Comparison of ENCODE assay signal across 8 cellular contexts in genomic region chr19:51690359-51691121, GRCh38. TPM values are rescaled to one million over a fixed set of nuclear protein-coding genes. Genes with fewer than 3 reads are reported as not detected.
A peak's percentile ranks its signal among the peaks of the same experiment; 100 is the strongest.
DNase-seq lines count a peak whose midpoint lies in the region; ATAC-seq and TF ChIP-seq lines count a peak whose summit lies in the region.

No MANE protein-coding gene starts in this region.

- peak; percentile 75 to 80 (median 77) for ATAC-seq in natural killer cell
- ATAC-seq in GM18858 (IDR thresholded peaks at IDR 0.05; ENCODE audit: unreplicated experiment): no peak

- H3K27me3 ChIP-seq in OCI-LY3 (ENCODE audit: low read depth, low read length) (peaks cover 8% of the 10 kb centered on the region; the same call in 1 of the 2 replicates), suprapubic skin (no peaks in the 10 kb centered on the region)

- H2AFZ ChIP-seq in OCI-LY3 (ENCODE audit: low read depth, low read length): peak overlapping the region; percentile 82; the same call in 1 of the 2 replicates

- H4K20me1 ChIP-seq in OCI-LY3 (ENCODE audit: insufficient read depth, low read length): no peaks in the 10 kb centered on the region

- H3K4me2 ChIP-seq in OCI-LY3 (ENCODE audit: low read length): peak overlapping the region; percentile 84

- no peak overlapping the region for H3K27ac Mint-ChIP-seq in natural killer cell

- H3K4me3 ChIP-seq in OCI-LY3 (ENCODE audit: low read length) (peak overlapping the region; percentile 78), fibroblast of the aortic adventitia (ENCODE audit: low read depth, low read length) (peak overlapping the region; percentile 97), suprapubic skin (peak overlapping the region; percentile 80)

- WGBS in suprapubic skin: 4% methylated on average over 20 of the region's 25 CpGs

- peaks cover 8% of the 10 kb centered on the region; the same call in 1 of the 2 replicates for H3K4me1 ChIP-seq in OCI-LY3 (ENCODE audit: low read length)
- H3K4me1 ChIP-seq in suprapubic skin: peaks cover 54% of the 10 kb centered on the region

- intact Hi-C loops in natural killer cell (cut with micrococcal nuclease): no loop called here

- H3K36me3 Mint-ChIP-seq in natural killer cell: no peaks in the 10 kb centered on the region

- H3K9ac ChIP-seq in OCI-LY3 (ENCODE audit: low read length): peak overlapping the region; percentile 66

- H3K4me1 Mint-ChIP-seq in natural killer cell: peaks cover 6 to 23% of the 10 kb centered on the region in 2 donors

- H3K36me3 ChIP-seq in OCI-LY3 (replicated peaks; ENCODE audit: low read depth, low read length): no peaks in the 10 kb centered on the region
- H3K36me3 ChIP-seq in suprapubic skin: peaks cover 18% of the 10 kb centered on the region

- TF ChIP-seq EP300 in suprapubic skin (IDR thresholded peaks at IDR 0.05): no peak

- H3K27me3 Mint-ChIP-seq in natural killer cell (ENCODE audit: low read depth in 2 of 2): peaks cover 43 to 58% of the 10 kb centered on the region in 2 donors

- no peaks in the 10 kb centered on the region for H3K79me2 ChIP-seq in OCI-LY3 (ENCODE audit: low read length)

- H3K9me3 ChIP-seq in OCI-LY3 (ENCODE audit: insufficient read depth, low read length): no peaks in the 10 kb centered on the region
- no peaks in the 10 kb centered on the region for H3K9me3 ChIP-seq in suprapubic skin

- peak overlapping the region; percentile 52 for H3K27ac ChIP-seq in OCI-LY3 (ENCODE audit: low read length)
- H3K27ac ChIP-seq in suprapubic skin: peak overlapping the region; percentile 97

- TF ChIP-seq CTCF in OCI-LY3 (IDR thresholded peaks at IDR 0.05; ENCODE audit: low read depth, low read length) (no peak), fibroblast of the aortic adventitia (IDR thresholded peaks at IDR 0.05; ENCODE audit: insufficient read depth, low read length) (no peak), natural killer cell (IDR thresholded peaks at IDR 0.05) (no peak), suprapubic skin (IDR thresholded peaks at IDR 0.05) (no peak)

- H3K4me3 Mint-ChIP-seq in natural killer cell: peak overlapping the region; percentile 63

- TF ChIP-seq POLR2A in suprapubic skin (IDR thresholded peaks at IDR 0.05): no peak

- DNase-seq in DMS 273 (lab: John Stamatoyannopoulos, UW; ENCODE audit: unreplicated experiment) (peak; percentile 45), DMS 273 treated with DMSO at 0.1 percent for 48 hours (lab: John Stamatoyannopoulos, UW) (no peak), fibroblast of the aortic adventitia (ENCODE audit: low read depth) (peak; percentile 72), natural killer cell (no peak), suprapubic skin (ENCODE audit: low spot score in 2 of 2) (peak in 1 of 2 donors; percentile 83)
- DNase-seq in activated effector memory CD4-positive, alpha-beta T cell treated with Interleukin-2 at 50 U/mL for 16 hours: peak; percentile 46

- no peaks in the 10 kb centered on the region for H3K9me3 Mint-ChIP-seq in natural killer cell

RNA-seq across cellular contexts. Expression of gene SPACA6, which starts 2.6 kb away (rescaled TPM):
- total RNA-seq in fibroblast of the aortic adventitia (ENCODE audit: low replicate concordance) (5.3 and 8.5 TPM in 2 replicates), natural killer cell (1 to 10 TPM; 2.2 to 9.4 (median 3.7) TPM), suprapubic skin (10 to 100 TPM in 1 of 4 donors, 1 to 10 TPM in 3; 3.1 to 23.2 (median 7.8) TPM)

RNA-seq across cellular contexts. Expression of gene HAS1, which starts 33.3 kb away (rescaled TPM):
- total RNA-seq in fibroblast of the aortic adventitia (ENCODE audit: low replicate concordance) (0.09 and 0.49 TPM in 2 replicates), natural killer cell (not detected), suprapubic skin (1 to 10 TPM in 3 of 4 donors, not detected in 1; 2.2 to 9.8 (median 4.4) TPM)

RNA-seq across cellular contexts. Expression of gene SIGLEC14, which starts 43.9 kb away (rescaled TPM):
- total RNA-seq in fibroblast of the aortic adventitia (ENCODE audit: low replicate concordance): not detected in 2 replicates
- 1 to 10 TPM; 2.7 to 4.9 (median 2.9) TPM for total RNA-seq in natural killer cell
- total RNA-seq in suprapubic skin: under 1 TPM in 3 of 4 donors, not detected in 1; 0.30 to 0.72 (median 0.36) TPM

Comparison
In these comparisons a context has a peak if more than half of its experiments do, and no peak if none do; other contexts are left out.
1. DNase-seq: peak in DMS 273 (single experiment), activated effector memory CD4-positive, alpha-beta T cell treated with Interleukin-2 at 50 U/mL for 16 hours (single experiment) and fibroblast of the aortic adventitia (single experiment); none in DMS 273 treated with DMSO at 0.1 percent for 48 hours (single experiment) and natural killer cell (single experiment).
2. Peak in every context shown above with its lines, with median percentiles within 50 percentile points of each other: H3K4me3 ChIP-seq.